In genomic region chr3:57770121-57770828, GRCh38 we compare ENCODE assay signal across 21 cellular contexts.
"Had no signal": no experiment of that assay in that cellular context is flagged by ENCODE, and none has a peak within 500 bp of the region (broad histone marks: within the 10 kb centered on the region; RNA-seq: fewer than 3 reads in every experiment).

No MANE protein-coding gene starts in this region.

- H3K27ac ChIP-seq: colonic mucosa, neutrophil, suprapubic skin, transverse colon, vagina, VCaP had no signal

- H3K27me3 Mint-ChIP-seq: natural killer cell treated with Interleukin-12 subunit alpha and Interleukin-12 subunit beta and Interleukin-15 and Interleukin-18, amount 100 ng/mL, for 72 hours had no signal

- FAIRE-seq: kidney had no signal

- H3K4me3 ChIP-seq: colonic mucosa, suprapubic skin, transverse colon, vagina had no signal

- H3K36me3 ChIP-seq: colonic mucosa, suprapubic skin, transverse colon, vagina had no signal

- H3K4me3 Mint-ChIP-seq: activated T-helper 1 cell treated with anti-CD3 and anti-CD28 coated beads, Interleukin-12 subunit alpha, Interleukin-12 subunit beta, Interleukin-2, Interleukin-4 antibody, amounts not matched to agents 30 ng/mL and 10 ng/mL and 1 ng/mL, durations not matched to agents 14 hours and 24 hours and 36 hours; natural killer cell treated with Interleukin-12 subunit alpha and Interleukin-12 subunit beta and Interleukin-15 and Interleukin-18, amount 100 ng/mL, for 72 hours had no signal

- ATAC-seq: activated naive CD4-positive, alpha-beta T cell treated with anti-CD3 and anti-CD28 coated beads, Interleukin-2, amount 50 U/mL, for 72 hours; natural killer cell treated with Interleukin-12 subunit alpha and Interleukin-12 subunit beta and Interleukin-15 and Interleukin-18, amount 100 ng/mL, for 72 hours; stimulated activated naive CD8-positive, alpha-beta T cell treated with anti-CD3 and anti-CD28 coated beads, Interleukin-15, Interleukin-2, amounts not matched to agents 100 U/mL and 50 U/mL, for 24 hours had no signal

- H3K9me3 Mint-ChIP-seq: activated naive CD4-positive, alpha-beta T cell treated with anti-CD3 and anti-CD28 coated beads, Interleukin-2, amount 50 U/mL, for 72 hours; activated T-helper 1 cell treated with anti-CD3 and anti-CD28 coated beads, Interleukin-12 subunit alpha, Interleukin-12 subunit beta, Interleukin-2, Interleukin-4 antibody, amounts not matched to agents 30 ng/mL and 10 ng/mL and 1 ng/mL, durations not matched to agents 14 hours and 24 hours and 36 hours; natural killer cell treated with Interleukin-12 subunit alpha and Interleukin-12 subunit beta and Interleukin-15 and Interleukin-18, amount 100 ng/mL, for 72 hours had no signal

- H3K27me3 ChIP-seq: colonic mucosa, neutrophil, suprapubic skin, transverse colon, vagina had no signal

- H3K9me3 ChIP-seq: colonic mucosa, neutrophil, suprapubic skin, transverse colon, vagina had no signal

- H3K27ac Mint-ChIP-seq: activated naive CD4-positive, alpha-beta T cell treated with anti-CD3 and anti-CD28 coated beads, Interleukin-2, amount 50 U/mL, for 72 hours; activated T-helper 1 cell treated with anti-CD3 and anti-CD28 coated beads, Interleukin-12 subunit alpha, Interleukin-12 subunit beta, Interleukin-2, Interleukin-4 antibody, amounts not matched to agents 30 ng/mL and 10 ng/mL and 1 ng/mL, durations not matched to agents 14 hours and 24 hours and 36 hours; natural killer cell treated with Interleukin-12 subunit alpha and Interleukin-12 subunit beta and Interleukin-15 and Interleukin-18, amount 100 ng/mL, for 72 hours had no signal

- H3K4me1 ChIP-seq: colonic mucosa had no signal

- DNase-seq: activated CD4-positive, alpha-beta T cell treated with anti-CD3 and anti-CD28 coated beads, Interleukin-2, amount 50 U/mL, for 4 hours; activated gamma-delta T cell treated with Interleukin-2 at 50 U/mL for 16 hours; activated T-cell treated with anti-CD3 and anti-CD28 coated beads for 4 hours; central memory CD4-positive, alpha-beta T cell; colonic mucosa; erythroblast; foreskin melanocyte; glutamatergic neuron; kidney; stimulated activated CD4-positive, alpha-beta T cell treated with anti-CD3 and anti-CD28 coated beads, Interleukin-1b, Interleukin-23, amount 100 ng/mL, for 48 hours; stimulated activated naive CD8-positive, alpha-beta T cell treated with anti-CD3 and anti-CD28 coated beads, Interleukin-15, Interleukin-2, amounts not matched to agents 100 U/mL and 50 U/mL, for 24 hours; SW 1271; T-helper 2 cell; transverse colon had no signal
